Comparison of ENCODE assay signal across 8 cellular contexts in genomic region chr1:45687753-45688737, GRCh38. TPM values are rescaled to one million over a fixed set of nuclear protein-coding genes. Genes with fewer than 3 reads are reported as not detected.
DNase-seq lines count a peak whose midpoint lies in the region; ATAC-seq and TF ChIP-seq lines count a peak whose summit lies in the region.

Gene TMEM69, plus strand, starts transcription at chr1:45688181. Its CDS starts 2,888 bp downstream, at chr1:45691069.

- ATAC-seq in natural killer cell (peak in 1 of 3 donors; percentile 13), GM21737 (IDR thresholded peaks at IDR 0.05; ENCODE audit: unreplicated experiment) (no peak)

- DNase-seq in GM04503 (ENCODE audit: low read depth) (peak; percentile 75), RWPE1 (ENCODE audit: low spot score) (peak; percentile 88), fibroblast of peridontal ligament (ENCODE audit: extremely low read depth) (peak; percentile 96), natural killer cell (peak; percentile 75)
- peak; percentile 45 to 64 for DNase-seq in activated T-helper 1 cell treated with anti-CD3 and anti-CD28 coated beads, Interleukin-2, amount 50 U/mL, for 16 hours (ENCODE audit: low read depth in 1 of 2, low spot score in 1 of 2)
- DNase-seq in stimulated activated naive CD4-positive, alpha-beta T cell (lab: John Stamatoyannopoulos, UW) = peak; percentile 55 to 90 (median 68)

- no peaks in the 10 kb centered on the region for H3K9me2 ChIP-seq in Loucy (replicated peaks; ENCODE audit: low read depth, low read length)

- POLR2A ChIA-PET in RWPE1 (lab: Yijun Ruan, JAX; ENCODE audit: low non-redundant PET) = no interaction called here

- H2AFZ ChIP-seq in Loucy (ENCODE audit: low read length) = peak within 1 kb of the TSS; percentile 94

- H3K4me3 ChIP-seq in Loucy (ENCODE audit: low read length, poor library complexity, severe bottlenecking) = peak within 1 kb of the TSS; percentile 94

- peak within 1 kb of the TSS; percentile 99 for H3K4me3 Mint-ChIP-seq in natural killer cell

- CTCF ChIA-PET in RWPE1 (lab: Yijun Ruan, JAX) = interaction anchor here (0.7 to 1.7 kb wide), 2 partner anchors 17 to 515 kb away, joined by 3 to 4 read pairs; partner anchors contain the start of gene LURAP1

- H3K27me3 ChIP-seq in Loucy (ENCODE audit: insufficient read depth, low read length, poor library complexity, severe bottlenecking) = no peaks in the 10 kb centered on the region

- peak within 1 kb of the TSS; percentile 88 for H3K4me2 ChIP-seq in Loucy (ENCODE audit: low read depth, low read length, poor library complexity, severe bottlenecking)

- no peaks in the 10 kb centered on the region for H3K9me3 Mint-ChIP-seq in natural killer cell

- H3K9me3 ChIP-seq in Loucy (ENCODE audit: insufficient read depth, low read depth, low read length) = no peaks in the 10 kb centered on the region

- TF ChIP-seq CTCF in Loucy (conservative IDR thresholded peaks at IDR 0.05; ENCODE audit: low read length) (no peak), RWPE1 (conservative IDR thresholded peaks at IDR 0.05; ENCODE audit: low read depth) (no peak), natural killer cell (IDR thresholded peaks at IDR 0.05) (no peak)

- no peaks in the 10 kb centered on the region; the same call in 1 of the 2 replicates for H3F3A ChIP-seq in Loucy (ENCODE audit: low read depth)

- H3K27ac ChIP-seq in RWPE1 = peak within 1 kb of the TSS; percentile 92

- no peaks in the 10 kb centered on the region; the same call in 1 of the 2 replicates for H3K36me3 ChIP-seq in Loucy (ENCODE audit: insufficient read depth, low read length)

- peak within 1 kb of the TSS; percentile 100 for H3K27ac Mint-ChIP-seq in natural killer cell

- peaks cover 26% of the 10 kb centered on the region for H4K20me1 ChIP-seq in Loucy (ENCODE audit: insufficient read depth, low read length, poor library complexity, severe bottlenecking)

- H3K79me2 ChIP-seq in Loucy (ENCODE audit: insufficient read depth, low read length) = peaks cover 72% of the 10 kb centered on the region

- H3K9ac ChIP-seq in Loucy (ENCODE audit: low read depth, low read length, poor library complexity, severe bottlenecking) = peak within 1 kb of the TSS; percentile 99

- intact Hi-C loops in natural killer cell (cut with micrococcal nuclease) = loop anchor here (1.0 to 5.0 kb wide), 7 partner anchors 62 to 911 kb away; partner anchors contain the start of genes CCDC163, IPP, MAST2 and MMACHC

- peaks cover 37 to 38% of the 10 kb centered on the region in 2 donors for H3K4me1 Mint-ChIP-seq in natural killer cell

- H3K4me1 ChIP-seq in Loucy (ENCODE audit: insufficient read depth, low read length, poor library complexity, severe bottlenecking) = peaks cover 14% of the 10 kb centered on the region

- no peaks in the 10 kb centered on the region for H3K27me3 Mint-ChIP-seq in natural killer cell (ENCODE audit: low read depth in 2 of 2)

- H3K36me3 Mint-ChIP-seq in natural killer cell = no peaks in the 10 kb centered on the region

RNA-seq across cellular contexts. Expression of gene TMEM69, which starts in this region (rescaled TPM):
- total RNA-seq in natural killer cell = 10 to 100 TPM in 1 of 3 donors, 1 to 10 TPM in 2; 8.8 to 14.2 (median 9.3) TPM
